8 cellular contexts compared by ENCODE assay signal in genomic region chr1:15310544-15310943, GRCh38.
"Had no signal": no experiment of that assay in that cellular context is flagged by ENCODE, and none has a peak within 500 bp of the region (broad histone marks: within the 10 kb centered on the region; RNA-seq: fewer than 3 reads in every experiment).

No MANE protein-coding gene starts in this region.

- DNase-seq: GM23248, GOT3, H7, HFFc6, KG1 had no signal

- H3K36me3 ChIP-seq: HAP-1 had no signal

- H2AFZ ChIP-seq: GM23248 had no signal

- ATAC-seq: HCT116 had no signal

- H3K4me3 ChIP-seq: GM23248, HAP-1 had no signal

- H3K9me3 ChIP-seq: HAP-1 had no signal

- H3K27ac ChIP-seq: GM23248, HL-60 had no signal

- H3K4me1 ChIP-seq: HAP-1 had no signal

- H3K9ac ChIP-seq: GM23248 had no signal
